Comparison of ENCODE assay signal across 28 cellular contexts in the genomic region with DNA sequence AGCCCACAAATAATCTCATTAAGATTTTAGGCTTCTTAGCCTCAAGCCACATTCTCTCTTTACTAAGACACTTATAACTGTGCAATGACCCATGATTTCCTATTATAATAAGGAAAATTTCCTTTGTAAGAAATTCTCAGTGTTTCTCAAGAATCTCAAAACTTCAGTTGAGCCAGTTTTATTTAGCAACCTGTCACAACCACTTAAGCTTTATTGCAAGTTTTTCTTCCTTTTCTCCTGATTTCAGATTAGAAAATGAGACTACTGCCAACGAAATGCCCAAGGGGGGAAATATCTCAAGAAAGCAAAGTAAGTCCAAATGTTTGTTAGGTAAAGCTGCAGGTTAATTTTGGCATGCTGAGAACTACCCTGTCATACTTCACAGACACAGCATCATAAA.
DNase-seq lines count a peak whose midpoint lies in the region; ATAC-seq and TF ChIP-seq lines count a peak whose summit lies in the region.
"Had no signal": no experiment of that assay in that cellular context is flagged by ENCODE, and none has a peak within 500 bp of the region (broad histone marks: within the 10 kb centered on the region; RNA-seq: fewer than 3 reads in every experiment).

No MANE protein-coding gene starts in this region.

- H2BK120ac ChIP-seq in trophoblast cell (ENCODE audit: insufficient read depth, low read length, poor library complexity) = no peak overlapping the region

- CTCF ChIA-PET in activated CD8-positive, alpha-beta memory T cell treated with anti-CD3 and anti-CD28 coated beads, Interleukin-2, amount 10 ng/mL, durations not matched to agents 7 days and 5 days (lab: Charles Lee) = no interaction called here

- no peak overlapping the region for H3K14ac ChIP-seq in trophoblast cell (ENCODE audit: low read length)

- peak overlapping the region in 1 of 2 donors; percentile 81 for H3K4me3 Mint-ChIP-seq in CD14-positive monocyte
- no peak overlapping the region for H3K4me3 Mint-ChIP-seq in activated CD8-positive, alpha-beta memory T cell treated with anti-CD3 and anti-CD28 coated beads, Interleukin-2, amount 10 ng/mL, durations not matched to agents 7 days and 5 days
- H3K4me3 Mint-ChIP-seq: activated B cell treated with CpG ODN at 0.5 μM for 24 hours; activated naive CD8-positive, alpha-beta T cell; CD4-positive, CD25-positive, alpha-beta regulatory T cell; central memory CD8-positive, alpha-beta T cell; memory B cell had no signal

- H2BK5ac ChIP-seq in trophoblast cell (ENCODE audit: low read depth, low read length, poor library complexity) = no peak overlapping the region

- no peak overlapping the region for H3K18ac ChIP-seq in trophoblast cell (ENCODE audit: low read length)

- H3K36me3 Mint-ChIP-seq in CD14-positive monocyte = peaks cover 12 to 17% of the 10 kb centered on the region in 2 donors
- peaks cover 18% of the 10 kb centered on the region for H3K36me3 Mint-ChIP-seq in activated CD8-positive, alpha-beta memory T cell treated with anti-CD3 and anti-CD28 coated beads, Interleukin-2, amount 10 ng/mL, durations not matched to agents 7 days and 5 days

- H3K27me3 Mint-ChIP-seq in CD14-positive monocyte (ENCODE audit: low read depth in 3 of 3) = no peaks in the 10 kb centered on the region
- no peaks in the 10 kb centered on the region for H3K27me3 Mint-ChIP-seq in activated CD8-positive, alpha-beta memory T cell treated with anti-CD3 and anti-CD28 coated beads, Interleukin-2, amount 10 ng/mL, durations not matched to agents 7 days and 5 days
- H3K27me3 Mint-ChIP-seq: activated B cell treated with CpG ODN at 0.5 μM for 24 hours; activated naive CD8-positive, alpha-beta T cell; CD4-positive, CD25-positive, alpha-beta regulatory T cell; central memory CD8-positive, alpha-beta T cell; memory B cell had no signal

- H4K91ac ChIP-seq in trophoblast cell (ENCODE audit: low read depth, low read length) = no peak overlapping the region

- H4K12ac ChIP-seq in trophoblast cell (ENCODE audit: low read depth, low read length) = no peak overlapping the region

- H3K27ac ChIP-seq in coronary artery (peak overlapping the region; percentile 50 to 53), trophoblast cell (ENCODE audit: low read depth, low read length) (no peak overlapping the region)
- H3K27ac ChIP-seq: epithelial cell of prostate, foreskin keratinocyte, RWPE1, upper lobe of right lung had no signal

- H3K79me2 ChIP-seq in trophoblast cell (ENCODE audit: control insufficient read depth, insufficient read depth, low read length, poor library complexity) = peaks cover 2% of the 10 kb centered on the region

- H3K9ac ChIP-seq in trophoblast cell (ENCODE audit: low read length) = no peak overlapping the region

- H3K36me3 ChIP-seq in trophoblast cell (ENCODE audit: control insufficient read depth in 1 of 2, insufficient read depth in 2 of 2, low read length in 2 of 2) = no peaks in the 10 kb centered on the region
- H3K36me3 ChIP-seq: ascending aorta, upper lobe of right lung had no signal

- no peak for ATAC-seq in activated CD8-positive, alpha-beta memory T cell treated with anti-CD3 and anti-CD28 coated beads, Interleukin-2, amount 10 ng/mL, durations not matched to agents 7 days and 5 days
- ATAC-seq: foreskin keratinocyte, left colon, upper lobe of right lung had no signal

- H3K79me1 ChIP-seq in trophoblast cell (ENCODE audit: low read length) = peaks cover 5% of the 10 kb centered on the region

- peak overlapping the region; percentile 54 to 94 (median 88) for H3K27ac Mint-ChIP-seq in CD14-positive monocyte
- H3K27ac Mint-ChIP-seq in activated CD8-positive, alpha-beta memory T cell treated with anti-CD3 and anti-CD28 coated beads, Interleukin-2, amount 10 ng/mL, durations not matched to agents 7 days and 5 days = no peak overlapping the region
- H3K27ac Mint-ChIP-seq: activated B cell treated with CpG ODN at 0.5 μM for 24 hours; activated naive CD8-positive, alpha-beta T cell; CD4-positive, CD25-positive, alpha-beta regulatory T cell; memory B cell had no signal

- H3K4me2 ChIP-seq in trophoblast cell (ENCODE audit: low read length) = no peak overlapping the region
- H3K4me2 ChIP-seq: smooth muscle cell had no signal

- no peak overlapping the region for H3K4ac ChIP-seq in trophoblast cell (ENCODE audit: low read depth, low read length)

- H3K4me3 ChIP-seq in coronary artery (no peak overlapping the region), trophoblast cell (ENCODE audit: low read depth, low read length) (no peak overlapping the region)
- H3K4me3 ChIP-seq: ascending aorta, smooth muscle cell, upper lobe of right lung had no signal

- H3K23ac ChIP-seq in trophoblast cell (ENCODE audit: low read length) = no peak overlapping the region

- no peak overlapping the region for H2AFZ ChIP-seq in trophoblast cell (ENCODE audit: insufficient read depth, low read length, poor library complexity)

- TF ChIP-seq CTCF in CD14-positive monocyte (IDR thresholded peaks at IDR 0.05) = no peak
- TF ChIP-seq CTCF in coronary artery (IDR thresholded peaks at IDR 0.05) = no peak

- H3K9me3 ChIP-seq in trophoblast cell (ENCODE audit: insufficient read depth, low read depth, low read length) = no peaks in the 10 kb centered on the region
- H3K9me3 ChIP-seq: ascending aorta, upper lobe of right lung had no signal

- H3K4me1 Mint-ChIP-seq in CD14-positive monocyte = peaks cover 77% of the 10 kb centered on the region
- H3K4me1 Mint-ChIP-seq in activated CD8-positive, alpha-beta memory T cell treated with anti-CD3 and anti-CD28 coated beads, Interleukin-2, amount 10 ng/mL, durations not matched to agents 7 days and 5 days = peaks cover 2% of the 10 kb centered on the region
- H3K4me1 Mint-ChIP-seq: activated B cell treated with CpG ODN at 0.5 μM for 24 hours had no signal

- intact Hi-C loops in CD14-positive monocyte (cut with micrococcal nuclease) = no loop called here
- intact Hi-C loops in posterior cingulate gyrus (cut with DNase I) = no loop called here

- no peak overlapping the region for H4K8ac ChIP-seq in trophoblast cell (ENCODE audit: low read depth, low read length)

- DNase-seq in CD14-positive monocyte (ENCODE audit: low spot score) (no peak), NOMO-1 (lab: John Stamatoyannopoulos, UW; ENCODE audit: unreplicated experiment in 2 of 2) (peak; percentile 74 to 92), coronary artery (ENCODE audit: low spot score) (no peak), trophoblast cell (peak; percentile 38 to 93), NCI-H2081 (lab: John Stamatoyannopoulos, UW) (no peak), posterior cingulate gyrus (no peak), AG08396 (ENCODE audit: low spot score) (no peak)
- DNase-seq in activated CD8-positive, alpha-beta memory T cell treated with anti-CD3 and anti-CD28 coated beads, Interleukin-2, amount 10 ng/mL, durations not matched to agents 7 days and 5 days = no peak
- DNase-seq: ACHN; activated B cell treated with CpG ODN at 0.5 μM for 24 hours; activated CD4-positive, alpha-beta T cell treated with anti-CD3 and anti-CD28 coated beads, Interleukin-2, amount 50 U/mL, for 48 hours; CD4-positive, CD25-positive, alpha-beta regulatory T cell; foreskin keratinocyte; left colon; MM.1S; NCI-H2171; NCI-H524 treated with DMSO at 0.1 percent for 48 hours; retina; stimulated activated CD4-positive, alpha-beta T cell treated with anti-CD3 and anti-CD28 coated beads, Interleukin-2, amount 100 ng/mL, for 24 hours; T1000; upper lobe of right lung had no signal

- peaks cover 0 to 3% (median 0%) of the 10 kb centered on the region in 7 donors for H3K9me3 Mint-ChIP-seq in CD14-positive monocyte
- peaks cover 2% of the 10 kb centered on the region for H3K9me3 Mint-ChIP-seq in activated CD8-positive, alpha-beta memory T cell treated with anti-CD3 and anti-CD28 coated beads, Interleukin-2, amount 10 ng/mL, durations not matched to agents 7 days and 5 days (ENCODE audit: low read depth)
- H3K9me3 Mint-ChIP-seq: activated B cell treated with CpG ODN at 0.5 μM for 24 hours; CD4-positive, CD25-positive, alpha-beta regulatory T cell; central memory CD8-positive, alpha-beta T cell; memory B cell had no signal

- no CpG with 5 or more reads among the region's 1 CpG for WGBS in trophoblast cell (ENCODE audit: extremely low coverage, insufficient coverage, insufficient read length)

- H2AK5ac ChIP-seq in trophoblast cell (ENCODE audit: low read length) = no peak overlapping the region

- H3K4me1 ChIP-seq in trophoblast cell (ENCODE audit: control insufficient read depth in 1 of 2, insufficient read depth in 2 of 2, low read length in 2 of 2) = peaks cover 7 to 13% of the 10 kb centered on the region in 2 experiments
- H3K4me1 ChIP-seq: upper lobe of right lung had no signal

- no peaks in the 10 kb centered on the region for H3K27me3 ChIP-seq in trophoblast cell (ENCODE audit: insufficient read depth, low read length)
- H3K27me3 ChIP-seq: ascending aorta, foreskin keratinocyte, upper lobe of right lung had no signal

- no peak overlapping the region for H2BK12ac ChIP-seq in trophoblast cell (ENCODE audit: low read length)

Comparison
In these comparisons a context has a peak if more than half of its experiments do, and no peak if none do; other contexts are left out.
1. DNase-seq: peak in NOMO-1 (2 of 2) and trophoblast cell (2 of 2); none in CD14-positive monocyte (single experiment), coronary artery (single experiment), activated CD8-positive, alpha-beta memory T cell treated with anti-CD3 and anti-CD28 coated beads, Interleukin-2, amount 10 ng/mL, durations not matched to agents 7 days and 5 days (single experiment), NCI-H2081 (0 of 2), posterior cingulate gyrus (0 of 10) and AG08396 (single experiment).